Comparison of ENCODE assay signal across 13 cellular contexts in the genomic region with DNA sequence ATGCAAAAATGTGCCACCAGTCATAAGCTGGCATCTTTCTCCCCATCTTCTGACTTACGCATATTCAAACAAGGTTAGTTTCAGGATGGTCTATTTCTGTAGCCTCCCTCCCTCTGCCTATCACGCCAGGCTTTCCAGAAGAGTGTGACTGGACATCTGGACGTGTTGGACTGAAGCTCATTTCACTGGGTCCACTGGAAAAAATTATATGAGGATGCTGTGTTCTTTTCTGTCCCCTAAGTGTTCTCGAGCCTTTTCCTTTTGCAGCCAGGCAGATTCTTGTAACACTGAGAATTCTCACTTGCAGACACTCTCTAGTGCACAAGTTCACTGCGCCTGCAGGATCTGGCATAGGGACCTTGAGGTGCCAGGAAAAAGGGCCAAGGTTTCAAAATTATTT.
"Had no signal": no experiment of that assay in that cellular context is flagged by ENCODE, and none has a peak within 500 bp of the region (broad histone marks: within the 10 kb centered on the region; RNA-seq: fewer than 3 reads in every experiment).

No MANE protein-coding gene starts in this region.

- DNase-seq: effector memory CD4-positive, alpha-beta T cell; islet precursor cell; naive thymus-derived CD8-positive, alpha-beta T cell; ovary; right lobe of liver; stimulated activated CD4-positive, alpha-beta T cell treated with anti-CD3 and anti-CD28 coated beads, Interleukin-4, amount 100 ng/mL, for 1 hour; testis; upper lobe of right lung had no signal

- H3K27me3 ChIP-seq: gastrocnemius medialis, ovary, right lobe of liver, testis, tibial nerve, upper lobe of right lung, vagina had no signal

- H3K9me3 ChIP-seq: gastrocnemius medialis, ovary, right lobe of liver, testis, tibial nerve, upper lobe of right lung, vagina had no signal

- H3K27ac ChIP-seq: gastrocnemius medialis, ovary, right lobe of liver, testis, tibial nerve, upper lobe of right lung, vagina had no signal

- H3K36me3 ChIP-seq: gastrocnemius medialis, ovary, right lobe of liver, tibial nerve, upper lobe of right lung, vagina had no signal

- ATAC-seq: esophagus mucosa; naive thymus-derived CD8-positive, alpha-beta T cell; right lobe of liver; stimulated activated memory B cell treated with anti-CD40 and anti-IgM and Interleukin-4, amounts not matched to agents 10 μg/mL and 1 μg/mL and 100 μg/mL, for 72 hours; upper lobe of right lung had no signal

- H3K4me3 ChIP-seq: gastrocnemius medialis, ovary, right lobe of liver, testis, tibial nerve, upper lobe of right lung, vagina had no signal

- H3K4me1 ChIP-seq: gastrocnemius medialis, right lobe of liver, vagina had no signal
